Comparison of ENCODE assay signal across 19 cellular contexts in genomic region chr15:31238369-31238768, GRCh38.
DNase-seq lines count a peak whose midpoint lies in the region; ATAC-seq and TF ChIP-seq lines count a peak whose summit lies in the region.
"Had no signal": no experiment of that assay in that cellular context is flagged by ENCODE, and none has a peak within 500 bp of the region (broad histone marks: within the 10 kb centered on the region; RNA-seq: fewer than 3 reads in every experiment).

No MANE protein-coding gene starts in this region.

- H3K9me3 ChIP-seq in CD8-positive, alpha-beta T cell (ENCODE audit: low read length), result no peaks in the 10 kb centered on the region
- H3K9me3 ChIP-seq in T-helper 17 cell (ENCODE audit: control insufficient read depth, low read length, poor library complexity, severe bottlenecking), result no peaks in the 10 kb centered on the region

- intact Hi-C loops in activated CD4-positive, alpha-beta T cell treated with anti-CD3 and anti-CD28 coated beads for 36 hours (cut with DNase I, micrococcal nuclease), result loop anchor here in 1 of 2 experiments (5.0 kb wide), 1 partner anchor 54 kb away; no protein-coding TSS in a partner anchor
- intact Hi-C loops in CD8-positive, alpha-beta T cell (cut with DNase I, micrococcal nuclease), result no loop called here

- H3K27me3 Mint-ChIP-seq in activated CD4-positive, alpha-beta T cell treated with anti-CD3 and anti-CD28 coated beads, Interleukin-2, amount 10 ng/mL, durations not matched to agents 7 days and 5 days, result no peaks in the 10 kb centered on the region
- no peaks in the 10 kb centered on the region for H3K27me3 Mint-ChIP-seq in activated CD4-positive, alpha-beta T cell treated with anti-CD3 and anti-CD28 coated beads for 36 hours
- no peaks in the 10 kb centered on the region for H3K27me3 Mint-ChIP-seq in CD8-positive, alpha-beta T cell (ENCODE audit: low read depth)
- no peaks in the 10 kb centered on the region for H3K27me3 Mint-ChIP-seq in T-helper 17 cell
- H3K27me3 Mint-ChIP-seq in naive thymus-derived CD8-positive, alpha-beta T cell, result no peaks in the 10 kb centered on the region

- no peak for DNase-seq in activated CD4-positive, alpha-beta T cell treated with anti-CD3 and anti-CD28 coated beads, Interleukin-2, amount 10 ng/mL, durations not matched to agents 7 days and 5 days
- no peak for DNase-seq in activated CD4-positive, alpha-beta T cell treated with anti-CD3 and anti-CD28 coated beads for 36 hours
- no peak for DNase-seq in CD8-positive, alpha-beta T cell
- DNase-seq in T-helper 17 cell (no peak), DMS114 treated with DMSO at 0.1 percent for 48 hours (lab: John Stamatoyannopoulos, UW; ENCODE audit: unreplicated experiment) (no peak)
- DNase-seq in naive thymus-derived CD8-positive, alpha-beta T cell, result no peak
- DNase-seq: DMS153, KBM-7, NCI-H1048, NCI-H1694, NCI-H2107, NCI-H226, NCI-H526 treated with DMSO at 0.1 percent for 48 hours, PC-9 had no signal

- H3K27ac Mint-ChIP-seq in activated CD4-positive, alpha-beta T cell treated with anti-CD3 and anti-CD28 coated beads, Interleukin-2, amount 10 ng/mL, durations not matched to agents 7 days and 5 days, result peak overlapping the region; percentile 48
- no peak overlapping the region for H3K27ac Mint-ChIP-seq in activated CD4-positive, alpha-beta T cell treated with anti-CD3 and anti-CD28 coated beads for 36 hours
- peak overlapping the region; percentile 88 for H3K27ac Mint-ChIP-seq in CD8-positive, alpha-beta T cell
- H3K27ac Mint-ChIP-seq in T-helper 17 cell, result peak overlapping the region; percentile 94
- H3K27ac Mint-ChIP-seq in naive thymus-derived CD8-positive, alpha-beta T cell, result peak overlapping the region in 8 of 10 donors; percentile 80 to 97 (median 92)

- peaks cover 9% of the 10 kb centered on the region for H3K9me3 Mint-ChIP-seq in activated CD4-positive, alpha-beta T cell treated with anti-CD3 and anti-CD28 coated beads, Interleukin-2, amount 10 ng/mL, durations not matched to agents 7 days and 5 days
- H3K9me3 Mint-ChIP-seq in activated CD4-positive, alpha-beta T cell treated with anti-CD3 and anti-CD28 coated beads for 36 hours (ENCODE audit: low read depth), result no peaks in the 10 kb centered on the region
- H3K9me3 Mint-ChIP-seq in CD8-positive, alpha-beta T cell, result no peaks in the 10 kb centered on the region
- peaks cover 0 to 1% (median 0%) of the 10 kb centered on the region in 9 donors for H3K9me3 Mint-ChIP-seq in naive thymus-derived CD8-positive, alpha-beta T cell

- H3K36me3 ChIP-seq in CD8-positive, alpha-beta T cell (ENCODE audit: insufficient read depth, low read length), result no peaks in the 10 kb centered on the region

- no peaks in the 10 kb centered on the region for H3K27me3 ChIP-seq in CD8-positive, alpha-beta T cell (ENCODE audit: insufficient read depth, low read length)

- CTCF ChIA-PET in activated CD4-positive, alpha-beta T cell treated with anti-CD3 and anti-CD28 coated beads, Interleukin-2, amount 10 ng/mL, durations not matched to agents 7 days and 5 days (lab: Charles Lee), result no interaction called here
- CTCF ChIA-PET in activated CD4-positive, alpha-beta T cell treated with anti-CD3 and anti-CD28 coated beads for 36 hours (lab: Charles Lee), result no interaction called here
- CTCF ChIA-PET in CD8-positive, alpha-beta T cell (lab: Charles Lee), result interaction anchor here (1.5 to 1.6 kb wide), 2 partner anchors 26 to 27 kb away, joined by 3 read pairs; no protein-coding TSS in a partner anchor

- peaks cover 12% of the 10 kb centered on the region for H3K36me3 Mint-ChIP-seq in activated CD4-positive, alpha-beta T cell treated with anti-CD3 and anti-CD28 coated beads, Interleukin-2, amount 10 ng/mL, durations not matched to agents 7 days and 5 days (ENCODE audit: low read depth)
- H3K36me3 Mint-ChIP-seq in activated CD4-positive, alpha-beta T cell treated with anti-CD3 and anti-CD28 coated beads for 36 hours (ENCODE audit: low read depth), result no peaks in the 10 kb centered on the region
- H3K36me3 Mint-ChIP-seq in CD8-positive, alpha-beta T cell, result no peaks in the 10 kb centered on the region
- H3K36me3 Mint-ChIP-seq in T-helper 17 cell (ENCODE audit: low read depth), result no peaks in the 10 kb centered on the region
- H3K36me3 Mint-ChIP-seq in naive thymus-derived CD8-positive, alpha-beta T cell, result no peaks in the 10 kb centered on the region

- H3K4me3 Mint-ChIP-seq in activated CD4-positive, alpha-beta T cell treated with anti-CD3 and anti-CD28 coated beads, Interleukin-2, amount 10 ng/mL, durations not matched to agents 7 days and 5 days, result no peak overlapping the region
- H3K4me3 Mint-ChIP-seq in activated CD4-positive, alpha-beta T cell treated with anti-CD3 and anti-CD28 coated beads for 36 hours, result no peak overlapping the region
- H3K4me3 Mint-ChIP-seq in CD8-positive, alpha-beta T cell, result no peak overlapping the region
- no peak overlapping the region for H3K4me3 Mint-ChIP-seq in T-helper 17 cell
- peak overlapping the region in 1 of 10 donors; percentile 22 for H3K4me3 Mint-ChIP-seq in naive thymus-derived CD8-positive, alpha-beta T cell

- POLR2A ChIA-PET in activated CD4-positive, alpha-beta T cell treated with anti-CD3 and anti-CD28 coated beads, Interleukin-2, amount 10 ng/mL, durations not matched to agents 7 days and 5 days (lab: Charles Lee), result no interaction called here
- POLR2A ChIA-PET in activated CD4-positive, alpha-beta T cell treated with anti-CD3 and anti-CD28 coated beads for 36 hours (lab: Charles Lee), result no interaction called here
- POLR2A ChIA-PET in CD8-positive, alpha-beta T cell (lab: Charles Lee), result no interaction called here
- POLR2A ChIA-PET in naive thymus-derived CD8-positive, alpha-beta T cell (lab: Charles Lee), result interaction anchor here (0.6 to 1.9 kb wide), 2 partner anchors 19 to 26 kb away, joined by 4 to 10 read pairs; no protein-coding TSS in a partner anchor

- TF ChIP-seq CTCF in CD8-positive, alpha-beta T cell (IDR thresholded peaks at IDR 0.05), result no peak

- ATAC-seq in activated CD4-positive, alpha-beta T cell treated with anti-CD3 and anti-CD28 coated beads for 36 hours, result no peak
- no peak for ATAC-seq in CD8-positive, alpha-beta T cell
- ATAC-seq in T-helper 17 cell, result no peak
- no peak for ATAC-seq in naive thymus-derived CD8-positive, alpha-beta T cell
- ATAC-seq in GM21447 (IDR thresholded peaks at IDR 0.05; ENCODE audit: unreplicated experiment), result no peak
- no peak for ATAC-seq in HG03378 (IDR thresholded peaks at IDR 0.05; ENCODE audit: unreplicated experiment)
- ATAC-seq: HCT116 had no signal

- peaks cover 26% of the 10 kb centered on the region for H3K4me1 ChIP-seq in CD8-positive, alpha-beta T cell (ENCODE audit: insufficient read depth, low read length)

- H3K4me1 Mint-ChIP-seq in activated CD4-positive, alpha-beta T cell treated with anti-CD3 and anti-CD28 coated beads, Interleukin-2, amount 10 ng/mL, durations not matched to agents 7 days and 5 days, result peaks cover 34% of the 10 kb centered on the region
- peaks cover 26% of the 10 kb centered on the region for H3K4me1 Mint-ChIP-seq in activated CD4-positive, alpha-beta T cell treated with anti-CD3 and anti-CD28 coated beads for 36 hours
- H3K4me1 Mint-ChIP-seq in CD8-positive, alpha-beta T cell (ENCODE audit: low read depth), result peaks cover 31% of the 10 kb centered on the region
- H3K4me1 Mint-ChIP-seq in T-helper 17 cell, result peaks cover 29% of the 10 kb centered on the region
- H3K4me1 Mint-ChIP-seq in naive thymus-derived CD8-positive, alpha-beta T cell, result peaks cover 24 to 57% (median 33%) of the 10 kb centered on the region in 4 donors

- no peak overlapping the region for H3K27ac ChIP-seq in CD8-positive, alpha-beta T cell (ENCODE audit: low read depth, low read length)
- H3K27ac ChIP-seq: HL-60, PC-9, SK-N-MC had no signal

- H3K4me3 ChIP-seq in CD8-positive, alpha-beta T cell (ENCODE audit: low read depth, low read length), result no peak overlapping the region
- H3K4me3 ChIP-seq: PC-9, SK-N-MC had no signal
